In the genomic region with DNA sequence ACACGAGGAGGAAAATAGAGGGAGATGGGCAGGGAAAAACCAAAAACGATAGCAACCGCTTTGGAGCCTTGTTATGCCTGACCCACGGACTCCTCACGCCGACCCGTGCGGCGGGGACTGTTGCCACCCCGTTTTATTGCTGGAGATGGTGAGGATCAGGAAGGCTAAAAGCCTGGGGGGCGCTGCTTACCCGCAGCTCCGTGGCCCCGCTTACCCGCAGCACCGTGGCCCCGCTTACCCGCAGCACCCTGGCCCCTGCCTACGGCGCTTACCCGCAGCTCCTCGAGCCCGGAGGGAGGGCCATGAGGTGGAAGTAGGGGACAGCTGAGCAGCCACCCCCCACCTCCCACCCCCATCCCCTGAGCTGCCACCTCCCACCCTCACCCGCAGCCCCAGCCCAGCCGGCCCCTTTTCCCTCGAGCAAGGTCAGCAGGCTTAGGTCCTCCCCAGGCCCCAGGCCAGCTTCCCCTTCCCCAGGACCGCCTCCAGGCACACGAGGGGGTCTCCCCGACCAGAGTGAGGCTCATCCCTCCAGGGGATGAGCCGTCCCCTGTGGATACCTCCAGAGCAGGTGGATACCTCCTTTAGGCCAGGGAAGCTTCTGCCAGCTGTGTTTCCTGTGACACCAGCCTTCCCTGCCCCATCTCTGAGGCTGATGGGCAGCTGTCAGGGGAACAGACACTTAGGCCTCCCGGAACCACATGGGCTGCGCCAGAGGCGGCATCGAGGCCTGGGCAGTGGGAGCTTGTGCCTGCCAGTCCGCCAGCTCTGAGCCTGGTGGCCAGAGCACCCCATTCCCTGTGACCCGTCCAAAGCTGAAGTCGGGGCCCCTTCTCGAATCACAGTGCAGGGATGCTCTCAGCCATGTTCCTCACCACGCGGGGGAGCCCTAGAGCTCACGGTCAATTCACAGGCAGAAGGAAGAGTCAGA, we compare ENCODE assay signal across 8 cellular contexts.
DNase-seq lines count a peak whose midpoint lies in the region; ATAC-seq, FAIRE-seq and TF ChIP-seq lines count a peak whose summit lies in the region.

No MANE protein-coding gene starts in this region.

- H3K4me1 Mint-ChIP-seq in activated naive CD4-positive, alpha-beta T cell treated with anti-CD3 and anti-CD28 coated beads, Interleukin-2, amount 50 U/mL, for 24 hours = peaks cover 17% of the 10 kb centered on the region

- H3K27me3 Mint-ChIP-seq in activated naive CD4-positive, alpha-beta T cell treated with anti-CD3 and anti-CD28 coated beads, Interleukin-2, amount 50 U/mL, for 24 hours = peaks cover 15% of the 10 kb centered on the region

- peak overlapping the region; percentile 74 for H3K4me2 ChIP-seq in hepatocyte

- no peaks in the 10 kb centered on the region for H3K9me3 Mint-ChIP-seq in activated naive CD4-positive, alpha-beta T cell treated with anti-CD3 and anti-CD28 coated beads, Interleukin-2, amount 50 U/mL, for 24 hours

- H3K36me3 Mint-ChIP-seq in activated naive CD4-positive, alpha-beta T cell treated with anti-CD3 and anti-CD28 coated beads, Interleukin-2, amount 50 U/mL, for 24 hours = no peaks in the 10 kb centered on the region

- TF ChIP-seq CTCF in hepatocyte (IDR thresholded peaks at IDR 0.05; ENCODE audit: poor library complexity) = peak; percentile 46

- H3K9me3 ChIP-seq in hepatocyte (ENCODE audit: low read depth) = no peaks in the 10 kb centered on the region

- peaks cover 19% of the 10 kb centered on the region for H3K27me3 ChIP-seq in hepatocyte

- no peak for TF ChIP-seq POLR2A in H54 (IDR thresholded peaks at IDR 0.05; ENCODE audit: low read depth, low read length)

- no peaks in the 10 kb centered on the region for H3K79me2 ChIP-seq in hepatocyte

- 68% methylated on average over 37 of the region's 41 CpGs for WGBS in hepatocyte (ENCODE audit: low lambda C conversion rate, missing lambda C conversion rate)

- no peaks in the 10 kb centered on the region for H3K36me3 ChIP-seq in hepatocyte (replicated peaks; ENCODE audit: insufficient read depth, low read depth)

- H2AFZ ChIP-seq in hepatocyte = peak overlapping the region; percentile 85

- DNase-seq in AML-193 (lab: John Stamatoyannopoulos, UW) (peak; percentile 24 to 62), H54 (ENCODE audit: insufficient read length, low spot score) (peak; percentile 82), SKM-1 treated with dmso at 0.1 percent for 144 hours (lab: John Stamatoyannopoulos, UW; ENCODE audit: unreplicated experiment) (peak; percentile 24), hepatocyte (ENCODE audit: low spot score) (peak; percentile 53), GOT3 (lab: John Stamatoyannopoulos, UW) (no peak)
- peak; percentile 48 to 65 for DNase-seq in stimulated activated CD4-positive, alpha-beta T cell treated with anti-CD3 and anti-CD28 coated beads, Interleukin-15, amount 100 ng/mL, for 48 hours (ENCODE audit: low read depth in 2 of 2)

- H3K4me3 Mint-ChIP-seq in activated naive CD4-positive, alpha-beta T cell treated with anti-CD3 and anti-CD28 coated beads, Interleukin-2, amount 50 U/mL, for 24 hours = peak overlapping the region; percentile 79

- H3K9me2 ChIP-seq in hepatocyte (replicated peaks; ENCODE audit: insufficient read depth) = no peaks in the 10 kb centered on the region

- H3K27ac Mint-ChIP-seq in activated naive CD4-positive, alpha-beta T cell treated with anti-CD3 and anti-CD28 coated beads, Interleukin-2, amount 50 U/mL, for 24 hours = no peak overlapping the region

- FAIRE-seq in H54 (lab: Jason Lieb, UNC) = peak; percentile 6

- no peak overlapping the region for H3K4me3 ChIP-seq in hepatocyte

- no peak for ATAC-seq in HG03139 (IDR thresholded peaks at IDR 0.05; ENCODE audit: unreplicated experiment)

- no peaks in the 10 kb centered on the region for H4K20me1 ChIP-seq in hepatocyte (ENCODE audit: insufficient read depth, poor library complexity, severe bottlenecking)

- no peak overlapping the region for H3K27ac ChIP-seq in hepatocyte

- peaks cover 6% of the 10 kb centered on the region for H3K4me1 ChIP-seq in hepatocyte (ENCODE audit: insufficient read depth)
